18 cellular contexts compared by ENCODE assay signal in genomic region chr2:3586220-3586619, GRCh38. TPM values are rescaled to one million over a fixed set of nuclear protein-coding genes. Genes with fewer than 3 reads are reported as not detected.
DNase-seq lines count a peak whose midpoint lies in the region; ATAC-seq, FAIRE-seq and TF ChIP-seq lines count a peak whose summit lies in the region.
"Had no signal": no experiment of that assay in that cellular context is flagged by ENCODE, and none has a peak within 500 bp of the region (broad histone marks: within the 10 kb centered on the region; RNA-seq: fewer than 3 reads in every experiment).

No MANE protein-coding gene starts in this region.

- peak overlapping the region; percentile 68 for H3K9ac ChIP-seq in HepG2 (ENCODE audit: insufficient read depth, low read depth, low read length)
- H3K9ac ChIP-seq in rectal smooth muscle tissue (ENCODE audit: low read length): no peak overlapping the region

- POLR2A ChIA-PET in HepG2 (lab: Yijun Ruan, JAX): interaction anchor here (0.9 to 5.4 kb wide), 7 partner anchors 11 to 92 kb away, joined by 3 to 60 read pairs (median 8); partner anchors contain the start of genes RNASEH1 and RPS7

- H3K4me2 ChIP-seq in HepG2 (ENCODE audit: low read depth, low read length): peak overlapping the region; percentile 82; the same call in 1 of the 2 replicates
- H3K4me2 ChIP-seq: PC-9 had no signal

- H3K27me3 ChIP-seq in right cardiac atrium (ENCODE audit: control insufficient read depth, insufficient read depth): no peaks in the 10 kb centered on the region
- H3K27me3 ChIP-seq in HepG2 (ENCODE audit: control insufficient read depth in 1 of 2, insufficient read depth in 2 of 2, low read length in 2 of 2): no peaks in the 10 kb centered on the region
- no peaks in the 10 kb centered on the region for H3K27me3 ChIP-seq in rectal smooth muscle tissue (ENCODE audit: control insufficient read depth, insufficient read depth, low read length)
- H3K27me3 ChIP-seq in vagina: no peaks in the 10 kb centered on the region
- H3K27me3 ChIP-seq: dorsolateral prefrontal cortex had no signal

- no peaks in the 10 kb centered on the region for H3K9me3 ChIP-seq in right cardiac atrium (ENCODE audit: control insufficient read depth, low read length)
- no peaks in the 10 kb centered on the region for H3K9me3 ChIP-seq in HepG2 (ENCODE audit: low read length)
- no peaks in the 10 kb centered on the region for H3K9me3 ChIP-seq in vagina
- H3K9me3 ChIP-seq: HAP-1 had no signal

- peaks cover 6 to 16% of the 10 kb centered on the region in 2 experiments for H3K36me3 ChIP-seq in HepG2 (replicated peaks in 1 of 2; ENCODE audit: control insufficient read depth in 1 of 2, insufficient read depth in 2 of 2, low read length in 2 of 2)
- H3K36me3 ChIP-seq in rectal smooth muscle tissue (ENCODE audit: control insufficient read depth, insufficient read depth, low read length): peaks cover 9% of the 10 kb centered on the region
- H3K36me3 ChIP-seq in vagina: peaks cover 0 to 10% of the 10 kb centered on the region in 2 donors

- H2AFZ ChIP-seq in HepG2 (ENCODE audit: low read length): no peak overlapping the region
- H2AFZ ChIP-seq: PC-9 had no signal

- H4K20me1 ChIP-seq in HepG2 (ENCODE audit: insufficient read depth, low read length): peaks cover 8% of the 10 kb centered on the region; the same call in 1 of the 2 replicates

- TF ChIP-seq EP300 in HepG2 (IDR thresholded peaks at IDR 0.05; ENCODE audit: low read depth in 2 of 2, low read length in 2 of 2): no peak
- TF ChIP-seq EP300 in HepG2 (CRISPR knock-in tag; IDR thresholded peaks at IDR 0.05; ENCODE audit: borderline replicate concordance): no peak

- H3K4me1 ChIP-seq in right cardiac atrium (ENCODE audit: control insufficient read depth, insufficient read depth, low read length) (peaks cover 7% of the 10 kb centered on the region), HepG2 (ENCODE audit: insufficient read depth, low read length) (peaks cover 42% of the 10 kb centered on the region), rectal smooth muscle tissue (ENCODE audit: control insufficient read depth, insufficient read depth, low read length) (peaks cover 5% of the 10 kb centered on the region), vagina (peaks cover 9% of the 10 kb centered on the region)
- H3K4me1 ChIP-seq: HAP-1 had no signal

- TF ChIP-seq POLR2A in HepG2 (IDR thresholded peaks at IDR 0.05; ENCODE audit: insufficient read depth in 1 of 2, low read depth in 2 of 2, low read length in 2 of 2): no peak
- no peak for TF ChIP-seq POLR2A in vagina (IDR thresholded peaks at IDR 0.05)

- H3K79me2 ChIP-seq in HepG2 (ENCODE audit: insufficient read depth, low read length): peaks cover 9% of the 10 kb centered on the region

- TF ChIP-seq CTCF in HepG2 (CRISPR knock-in tag; IDR thresholded peaks at IDR 0.05) (no peak), vagina (IDR thresholded peaks at IDR 0.05) (no peak)

- no TSS peak for BruUV-seq in HepG2 (replicated peaks; lab: Mats Ljungman, UMichigan)

- no peak for TF ChIP-seq RAD21 in HepG2 (CRISPR knock-in tag; IDR thresholded peaks at IDR 0.05)

- no peak overlapping the region for H3K4me3 ChIP-seq in right cardiac atrium (ENCODE audit: low read length)
- peak overlapping the region in 1 of 3 experiments; percentile 61; a peak in 2 of 6 replicates for H3K4me3 ChIP-seq in HepG2 (replicated peaks in 1 of 3; ENCODE audit: insufficient read depth in 1 of 3, low read depth in 2 of 3, low read length in 3 of 3)
- H3K4me3 ChIP-seq in rectal smooth muscle tissue (ENCODE audit: low read length): no peak overlapping the region
- no peak overlapping the region for H3K4me3 ChIP-seq in vagina
- H3K4me3 ChIP-seq: HAP-1, PC-9 had no signal

- in situ Hi-C loops in HepG2 (cut with HindIII; ENCODE audit: extremely low pct_ligation_motif_present, low pct_unique_long_range_greater_than_20kb): no loop called here

- ATAC-seq in right cardiac atrium (no peak), Right ventricle myocardium superior (ENCODE audit: poor library complexity) (no peak), HepG2 (peak; percentile 6; the same call in 2 of the 3 replicates), GM19463 (IDR thresholded peaks at IDR 0.05; ENCODE audit: unreplicated experiment) (no peak)
- ATAC-seq: stimulated activated memory B cell treated with anti-CD40 and anti-IgM and Interleukin-4, amounts not matched to agents 10 μg/mL and 1 μg/mL and 100 μg/mL, for 72 hours had no signal

- H3K27ac ChIP-seq in right cardiac atrium (ENCODE audit: low read length) (peak overlapping the region; percentile 85), HepG2 (ENCODE audit: extremely low read length, insufficient read depth, low read length) (peak overlapping the region; percentile 70), rectal smooth muscle tissue (ENCODE audit: low read depth, low read length) (peak overlapping the region; percentile 85), vagina (peak overlapping the region; percentile 74)
- H3K27ac ChIP-seq: PC-9 had no signal

- 74% methylated on average over 16 of the region's 16 CpGs for WGBS in right cardiac atrium
- WGBS in HepG2 (ENCODE audit: low lambda C conversion rate): 86% methylated on average over 16 of the region's 16 CpGs

- FAIRE-seq in HepG2 (lab: Jason Lieb, UNC) (no peak), urothelium cell line (lab: Jason Lieb, UNC) (no peak)

- intact Hi-C loops in right cardiac atrium (cut with DNase I) (loop anchor here in 2 of 4 donors (5.0 to 10.0 kb wide), 2 partner anchors 59 to 66 kb away; no protein-coding TSS in a partner anchor), Right ventricle myocardium superior (cut with DNase I) (no loop called here), HepG2 (cut with micrococcal nuclease; ENCODE audit: unreplicated experiment) (no loop called here), vagina (cut with DNase I) (no loop called here)

- DNase-seq in right cardiac atrium (no peak), Right ventricle myocardium superior (no peak), HepG2 (ENCODE audit: low spot score) (no peak), vagina (ENCODE audit: extremely low spot score in 2 of 2) (no peak), urothelium cell line (ENCODE audit: low spot score) (no peak)
- DNase-seq in stimulated activated CD4-positive, alpha-beta T cell treated with anti-CD3 and anti-CD28 coated beads, Interleukin-4, amount 100 ng/mL, for 1 hour: no peak
- DNase-seq: activated CD4-positive, alpha-beta T cell treated with anti-CD3 and anti-CD28 coated beads, Interleukin-2, amount 10 ng/mL, durations not matched to agents 7 days and 5 days; activated naive CD4-positive, alpha-beta T cell treated with anti-CD3 and anti-CD28 coated beads for 36 hours; DND-41; dorsolateral prefrontal cortex; hypothalamus; Karpas-422; NCI-H1105 treated with DMSO at 0.1 percent for 48 hours; PC-9 had no signal

- CTCF ChIA-PET in HepG2 (lab: Yijun Ruan, JAX; ENCODE audit: low intra/inter-chr PET ratio, low total read pairs): no interaction called here

RNA-seq across cellular contexts. Expression of gene COLEC11, which starts 8.7 kb away (rescaled TPM):
- total RNA-seq in right cardiac atrium (10 to 100 TPM; 12.5 to 67.8 (median 36.3) TPM), Right ventricle myocardium superior (2.9 TPM), HepG2 (2016; rRNA removed; fragmentation: Illumina TruSeq; extraction: Trizol) (2.5 and 3.0 TPM in 2 replicates), vagina (not detected)
- polyA plus RNA-seq in right cardiac atrium (70.6 TPM), HepG2 (2011; rRNA removed) (1.5 and 2.6 TPM in 2 replicates)
- total RNA-seq in HepG2 (2016; cell fraction: cytosol; rRNA removed; fragmentation: Illumina TruSeq; extraction: Trizol; ENCODE audit: low read depth): 1.2 and 1.9 TPM in 2 replicates
- total RNA-seq in HepG2 (2016; cell fraction: insoluble cytoplasmic fraction; rRNA removed; fragmentation: Illumina TruSeq; extraction: Trizol): 2.5 and 3.0 TPM in 2 replicates
- 2.2 and 2.3 TPM in 2 replicates for total RNA-seq in HepG2 (2016; cell fraction: membrane; rRNA removed; fragmentation: Illumina TruSeq; extraction: Trizol)
- 2.7 and 3.4 TPM in 2 replicates for total RNA-seq in HepG2 (2016; cell fraction: nucleus; rRNA removed; fragmentation: Illumina TruSeq; extraction: Trizol)
- polyA plus RNA-seq in HepG2 (2011; cell fraction: cytosol; rRNA removed): 2.8 TPM in 2 replicates
- polyA plus RNA-seq in HepG2 (2011; cell fraction: nucleus; rRNA removed): 4.0 and 4.6 TPM in 2 replicates
- polyA plus RNA-seq in HepG2 (2012): 1.6 and 1.9 TPM in 2 replicates
- 0.71 and 0.78 TPM in 2 replicates for polyA plus RNA-seq in HepG2 (2016; cell fraction: cytosol; fragmentation: Illumina TruSeq; extraction: Trizol; ENCODE audit: low read depth)
- 2.0 and 3.6 TPM in 2 replicates for polyA plus RNA-seq in HepG2 (2016; cell fraction: insoluble cytoplasmic fraction; fragmentation: Illumina TruSeq; extraction: Trizol; ENCODE audit: low read depth)
- 1.5 TPM in 2 replicates for polyA plus RNA-seq in HepG2 (2016; cell fraction: membrane; fragmentation: Illumina TruSeq; extraction: Trizol; ENCODE audit: low read depth)
- 5.0 and 5.6 TPM in 2 replicates for polyA plus RNA-seq in HepG2 (2016; cell fraction: nucleus; fragmentation: Illumina TruSeq; extraction: Trizol; ENCODE audit: insufficient read depth, low read depth)
- polyA minus RNA-seq in HepG2 (2011; rRNA and poly(A)+ RNA removed; ENCODE audit: low replicate concordance): 1.8 TPM in 1 of 2 replicates, not detected in the other
- polyA minus RNA-seq in HepG2 (2011; cell fraction: cytosol; rRNA and poly(A)+ RNA removed): 0.69 and 1.3 TPM in 2 replicates
- polyA minus RNA-seq in HepG2 (2011; cell fraction: nucleus; rRNA and poly(A)+ RNA removed): 2.6 and 2.8 TPM in 2 replicates

RNA-seq across cellular contexts. Expression of gene RPS7, which starts 11.2 kb away (rescaled TPM):
- total RNA-seq in right cardiac atrium: 100 to 1,000 TPM; 741 to 785 (median 759) TPM
- polyA plus RNA-seq in right cardiac atrium: 1,436 TPM
- 570 TPM for total RNA-seq in Right ventricle myocardium superior
- total RNA-seq in HepG2 (2016; rRNA removed; fragmentation: Illumina TruSeq; extraction: Trizol): 3,686 and 4,415 TPM in 2 replicates
- total RNA-seq in HepG2 (2016; cell fraction: cytosol; rRNA removed; fragmentation: Illumina TruSeq; extraction: Trizol; ENCODE audit: low read depth): 5,456 and 6,100 TPM in 2 replicates
- total RNA-seq in HepG2 (2016; cell fraction: insoluble cytoplasmic fraction; rRNA removed; fragmentation: Illumina TruSeq; extraction: Trizol): 3,753 and 4,559 TPM in 2 replicates
- total RNA-seq in HepG2 (2016; cell fraction: membrane; rRNA removed; fragmentation: Illumina TruSeq; extraction: Trizol): 7,013 and 7,026 TPM in 2 replicates
- total RNA-seq in HepG2 (2016; cell fraction: nucleus; rRNA removed; fragmentation: Illumina TruSeq; extraction: Trizol): 1,357 and 1,550 TPM in 2 replicates
- 3,283 and 4,040 TPM in 2 replicates for polyA plus RNA-seq in HepG2 (2011; rRNA removed)
- 3,092 and 3,668 TPM in 2 replicates for polyA plus RNA-seq in HepG2 (2011; cell fraction: cytosol; rRNA removed)
- polyA plus RNA-seq in HepG2 (2011; cell fraction: nucleus; rRNA removed): 687 and 772 TPM in 2 replicates
- 3,723 and 4,459 TPM in 2 replicates for polyA plus RNA-seq in HepG2 (2012)
- polyA plus RNA-seq in HepG2 (2016; cell fraction: cytosol; fragmentation: Illumina TruSeq; extraction: Trizol; ENCODE audit: low read depth): 5,030 and 5,352 TPM in 2 replicates
- polyA plus RNA-seq in HepG2 (2016; cell fraction: insoluble cytoplasmic fraction; fragmentation: Illumina TruSeq; extraction: Trizol; ENCODE audit: low read depth): 4,110 and 4,812 TPM in 2 replicates
- polyA plus RNA-seq in HepG2 (2016; cell fraction: membrane; fragmentation: Illumina TruSeq; extraction: Trizol; ENCODE audit: low read depth): 6,339 and 6,476 TPM in 2 replicates
- 2,377 and 2,486 TPM in 2 replicates for polyA plus RNA-seq in HepG2 (2016; cell fraction: nucleus; fragmentation: Illumina TruSeq; extraction: Trizol; ENCODE audit: insufficient read depth, low read depth)
- 217 and 248 TPM in 2 replicates for polyA minus RNA-seq in HepG2 (2011; rRNA and poly(A)+ RNA removed; ENCODE audit: low replicate concordance)
- polyA minus RNA-seq in HepG2 (2011; cell fraction: cytosol; rRNA and poly(A)+ RNA removed): 598 and 688 TPM in 2 replicates
- polyA minus RNA-seq in HepG2 (2011; cell fraction: nucleus; rRNA and poly(A)+ RNA removed): 243 and 285 TPM in 2 replicates
- 2,989 TPM for total RNA-seq in vagina

RNA-seq across cellular contexts. Expression of gene RNASEH1, which starts 28.1 kb away (rescaled TPM):
- 10 to 100 TPM; 19.6 to 21.2 (median 20.0) TPM for total RNA-seq in right cardiac atrium
- 17.3 TPM for polyA plus RNA-seq in right cardiac atrium
- total RNA-seq in Right ventricle myocardium superior: 20.8 TPM
- total RNA-seq in HepG2 (2016; rRNA removed; fragmentation: Illumina TruSeq; extraction: Trizol): 57.2 and 57.4 TPM in 2 replicates
- 73.8 and 75.1 TPM in 2 replicates for total RNA-seq in HepG2 (2016; cell fraction: cytosol; rRNA removed; fragmentation: Illumina TruSeq; extraction: Trizol; ENCODE audit: low read depth)
- 56.9 and 57.3 TPM in 2 replicates for total RNA-seq in HepG2 (2016; cell fraction: insoluble cytoplasmic fraction; rRNA removed; fragmentation: Illumina TruSeq; extraction: Trizol)
- 90.4 and 92.3 TPM in 2 replicates for total RNA-seq in HepG2 (2016; cell fraction: membrane; rRNA removed; fragmentation: Illumina TruSeq; extraction: Trizol)
- total RNA-seq in HepG2 (2016; cell fraction: nucleus; rRNA removed; fragmentation: Illumina TruSeq; extraction: Trizol): 37.2 and 39.3 TPM in 2 replicates
- polyA plus RNA-seq in HepG2 (2011; rRNA removed): 12.7 and 14.5 TPM in 2 replicates
- polyA plus RNA-seq in HepG2 (2011; cell fraction: cytosol; rRNA removed): 12.8 and 14.0 TPM in 2 replicates
- 10.4 and 11.6 TPM in 2 replicates for polyA plus RNA-seq in HepG2 (2011; cell fraction: nucleus; rRNA removed)
- polyA plus RNA-seq in HepG2 (2012): 21.0 and 21.2 TPM in 2 replicates
- polyA plus RNA-seq in HepG2 (2016; cell fraction: cytosol; fragmentation: Illumina TruSeq; extraction: Trizol; ENCODE audit: low read depth): 75.3 and 82.0 TPM in 2 replicates
- polyA plus RNA-seq in HepG2 (2016; cell fraction: insoluble cytoplasmic fraction; fragmentation: Illumina TruSeq; extraction: Trizol; ENCODE audit: low read depth): 46.3 and 47.8 TPM in 2 replicates
- polyA plus RNA-seq in HepG2 (2016; cell fraction: membrane; fragmentation: Illumina TruSeq; extraction: Trizol; ENCODE audit: low read depth): 68.9 and 69.5 TPM in 2 replicates
- polyA plus RNA-seq in HepG2 (2016; cell fraction: nucleus; fragmentation: Illumina TruSeq; extraction: Trizol; ENCODE audit: insufficient read depth, low read depth): 43.7 and 45.2 TPM in 2 replicates
- polyA minus RNA-seq in HepG2 (2011; rRNA and poly(A)+ RNA removed; ENCODE audit: low replicate concordance): 10.4 and 15.6 TPM in 2 replicates
- 11.1 and 12.0 TPM in 2 replicates for polyA minus RNA-seq in HepG2 (2011; cell fraction: cytosol; rRNA and poly(A)+ RNA removed)
- polyA minus RNA-seq in HepG2 (2011; cell fraction: nucleus; rRNA and poly(A)+ RNA removed): 17.3 and 19.1 TPM in 2 replicates
- total RNA-seq in vagina: 17.2 TPM
